25 cellular contexts compared by ENCODE assay signal in genomic region chr16:10681310-10682308, GRCh38. TPM values are rescaled to one million over a fixed set of nuclear protein-coding genes. Genes with fewer than 3 reads are reported as not detected.
DNase-seq lines count a peak whose midpoint lies in the region; ATAC-seq, FAIRE-seq and TF ChIP-seq lines count a peak whose summit lies in the region.
"Had no signal": no experiment of that assay in that cellular context is flagged by ENCODE, and none has a peak within 500 bp of the region (broad histone marks: within the 10 kb centered on the region; RNA-seq: fewer than 3 reads in every experiment).

No MANE protein-coding gene starts in this region.

- no peak overlapping the region for H2BK120ac ChIP-seq in H1 (replicated peaks; ENCODE audit: low read depth, low read length)

- no peaks in the 10 kb centered on the region for H3K36me3 Mint-ChIP-seq in activated CD8-positive, alpha-beta memory T cell treated with anti-CD3 and anti-CD28 coated beads, Interleukin-2, amount 10 ng/mL, durations not matched to agents 7 days and 5 days
- H3K36me3 Mint-ChIP-seq in neural progenitor cell (no peaks in the 10 kb centered on the region), type B pancreatic cell (no peaks in the 10 kb centered on the region)

- no peak overlapping the region; the same call in 1 of the 2 replicates for H4K8ac ChIP-seq in H1 (ENCODE audit: extremely low read depth, insufficient read depth, low read length)

- H3K9ac ChIP-seq in H1 (replicated peaks in 1 of 4; ENCODE audit: extremely low read depth in 1 of 4, low read depth in 3 of 4, low read length in 3 of 4) (no peak overlapping the region), neural progenitor cell (no peak overlapping the region)
- H3K9ac ChIP-seq: GM23248 had no signal

- TF ChIP-seq CTCF in H1 (IDR thresholded peaks at IDR 0.05; ENCODE audit: control extremely low read depth in 1 of 3, insufficient read depth in 1 of 3, low read depth in 1 of 3, low read length in 3 of 3) (no peak), neural progenitor cell (IDR thresholded peaks at IDR 0.05) (no peak), type B pancreatic cell (conservative IDR thresholded peaks at IDR 0.05) (no peak)

- H3F3A ChIP-seq in neural progenitor cell (ENCODE audit: low read depth): peaks cover 13% of the 10 kb centered on the region

- no peak overlapping the region for H3K14ac ChIP-seq in H1 (ENCODE audit: insufficient read length)

- H3K79me1 ChIP-seq in H1 (ENCODE audit: low read depth, low read length): no peaks in the 10 kb centered on the region

- H2AK5ac ChIP-seq in H1 (ENCODE audit: low read depth, low read length): no peak overlapping the region

- no peak overlapping the region for H2BK5ac ChIP-seq in H1 (ENCODE audit: low read depth, low read length)

- peak; percentile 28 for DNase-seq in activated CD8-positive, alpha-beta memory T cell treated with anti-CD3 and anti-CD28 coated beads for 24 hours
- no peak for DNase-seq in activated CD8-positive, alpha-beta memory T cell treated with anti-CD3 and anti-CD28 coated beads, Interleukin-2, amount 10 ng/mL, durations not matched to agents 7 days and 5 days
- no peak for DNase-seq in H1 (ENCODE audit: low read depth in 1 of 2, low spot score in 2 of 2)
- no peak for DNase-seq in neural progenitor cell (ENCODE audit: low spot score)
- DNase-seq in type B pancreatic cell (ENCODE audit: extremely low spot score, unreplicated experiment): peak; percentile 54
- DNase-seq in NCI-H1105 treated with DMSO at 0.1 percent for 48 hours (lab: John Stamatoyannopoulos, UW): no peak
- DNase-seq: AML-193; Caco-2; CD4-positive, alpha-beta T cell; GM23248; H7; HFFc6 had no signal

- WGBS in H1 (ENCODE audit: extremely low coverage in 1 of 2, insufficient coverage in 1 of 2, insufficient read length in 1 of 2, insufficient replicate concordance in 2 of 2, low coverage in 1 of 2, low lambda C conversion rate in 2 of 2, missing lambda C conversion rate in 1 of 2), 2 experiments: 79% methylated on average over 29 of the region's 29 CpGs; no CpG with 5 or more reads in 1 of the 2 experiments

- H3K4me2 ChIP-seq in H1 (ENCODE audit: insufficient read depth in 1 of 2, low read depth in 2 of 2, low read length in 2 of 2) (no peak overlapping the region), neural progenitor cell (no peak overlapping the region)
- H3K4me2 ChIP-seq: A549 had no signal

- peaks cover 11% of the 10 kb centered on the region for H3K27me3 Mint-ChIP-seq in activated CD8-positive, alpha-beta memory T cell treated with anti-CD3 and anti-CD28 coated beads, Interleukin-2, amount 10 ng/mL, durations not matched to agents 7 days and 5 days
- H3K27me3 Mint-ChIP-seq in neural progenitor cell (ENCODE audit: insufficient read depth, low read depth): peaks cover 19% of the 10 kb centered on the region
- peaks cover 3% of the 10 kb centered on the region for H3K27me3 Mint-ChIP-seq in type B pancreatic cell

- no peak overlapping the region for H3K4ac ChIP-seq in H1 (replicated peaks; ENCODE audit: insufficient read length, low read depth, low read length)

- H3K79me2 ChIP-seq in H1 (ENCODE audit: control insufficient read depth in 1 of 2, insufficient read depth in 2 of 2, low read length in 2 of 2): no peaks in the 10 kb centered on the region
- H3K79me2 ChIP-seq in neural progenitor cell (ENCODE audit: low read depth): no peaks in the 10 kb centered on the region

- TF ChIP-seq RAD21 in H1 (IDR thresholded peaks at IDR 0.05 in 1 of 2, conservative IDR thresholded peaks at IDR 0.05 in 1 of 2; ENCODE audit: low read depth in 2 of 2, low read length in 2 of 2): no peak

- no peak overlapping the region for H3K27ac ChIP-seq in H1 (ENCODE audit: low read depth, low read length)
- H3K27ac ChIP-seq in neural progenitor cell: no peak overlapping the region
- H3K27ac ChIP-seq: 22Rv1, A549, C4-2B, GM23248, HL-60 had no signal

- no peak overlapping the region for H3K27ac Mint-ChIP-seq in activated CD8-positive, alpha-beta memory T cell treated with anti-CD3 and anti-CD28 coated beads, Interleukin-2, amount 10 ng/mL, durations not matched to agents 7 days and 5 days
- H3K27ac Mint-ChIP-seq in neural progenitor cell (peak overlapping the region; percentile 75), type B pancreatic cell (no peak overlapping the region)
- H3K27ac Mint-ChIP-seq: CD4-positive, alpha-beta T cell; HFFc6; IgD-negative memory B cell had no signal

- H3K4me3 ChIP-seq in H1 (ENCODE audit: extremely low read depth in 1 of 4, insufficient read depth in 2 of 4, low read depth in 3 of 4, low read length in 4 of 4) (no peak overlapping the region), neural progenitor cell (no peak overlapping the region)
- H3K4me3 ChIP-seq: A549, GM23248 had no signal

- H3K27me3 ChIP-seq in H1 (replicated peaks in 1 of 4; ENCODE audit: control insufficient read depth in 3 of 4, extremely low read depth in 1 of 4, insufficient read depth in 3 of 4, low read length in 3 of 4) (no peaks in the 10 kb centered on the region), neural progenitor cell (no peaks in the 10 kb centered on the region)

- no peaks in the 10 kb centered on the region for H3K23me2 ChIP-seq in H1 (ENCODE audit: low read depth, low read length)

- TF ChIP-seq POLR2A in H1 (IDR thresholded peaks at IDR 0.05; ENCODE audit: control extremely low read depth in 1 of 2, low read depth in 2 of 2, low read length in 2 of 2): no peak

- no peak for ATAC-seq in activated CD8-positive, alpha-beta memory T cell treated with anti-CD3 and anti-CD28 coated beads, Interleukin-2, amount 10 ng/mL, durations not matched to agents 7 days and 5 days
- ATAC-seq in GM21526 (IDR thresholded peaks at IDR 0.05; ENCODE audit: low FRiP score, unreplicated experiment): no peak
- ATAC-seq in GM18909 (IDR thresholded peaks at IDR 0.05; ENCODE audit: poor library complexity, unreplicated experiment): no peak
- ATAC-seq: A549, HCT116 had no signal

- no peak overlapping the region for H4K91ac ChIP-seq in H1 (replicated peaks; ENCODE audit: insufficient read length, low read length)

- no peak overlapping the region for H3K56ac ChIP-seq in H1 (replicated peaks; ENCODE audit: insufficient read length, low read depth, low read length)

- no peak overlapping the region for H2BK15ac ChIP-seq in H1 (ENCODE audit: low read length)

- CTCF ChIA-PET in activated CD8-positive, alpha-beta memory T cell treated with anti-CD3 and anti-CD28 coated beads, Interleukin-2, amount 10 ng/mL, durations not matched to agents 7 days and 5 days (lab: Charles Lee): interaction anchor here (0.7 kb wide), 1 partner anchor 244 kb away, joined by 4 read pairs; no protein-coding TSS in a partner anchor
- CTCF ChIA-PET in H1 (lab: Charles Lee; ENCODE audit: partially characterized antibody): interaction anchor here (0.6 to 1.3 kb wide), 6 partner anchors 13 to 171 kb away, joined by 3 to 4 read pairs (median 3); no protein-coding TSS in a partner anchor

- no peak overlapping the region for H3K4me3 Mint-ChIP-seq in activated CD8-positive, alpha-beta memory T cell treated with anti-CD3 and anti-CD28 coated beads, Interleukin-2, amount 10 ng/mL, durations not matched to agents 7 days and 5 days
- no peak overlapping the region for H3K4me3 Mint-ChIP-seq in neural progenitor cell
- no peak overlapping the region for H3K4me3 Mint-ChIP-seq in type B pancreatic cell
- H3K4me3 Mint-ChIP-seq: CD4-positive, alpha-beta T cell; HFFc6; IgD-negative memory B cell had no signal

- H4K5ac ChIP-seq in H1 (ENCODE audit: insufficient read length, low read depth, low read length): no peak overlapping the region

- no peak overlapping the region for H3K23ac ChIP-seq in H1 (ENCODE audit: insufficient read length)

- FAIRE-seq in H1 (lab: Jason Lieb, UNC): no peak
- FAIRE-seq: A549, D721Med, G401.6, GM12891, HTR-8/SVneo had no signal

- POLR2A ChIA-PET in H1 (lab: Charles Lee; ENCODE audit: partially characterized antibody): interaction anchor here (0.9 kb wide), 1 partner anchor 61 kb away, joined by 3 read pairs; no protein-coding TSS in a partner anchor

- H3K9me3 ChIP-seq in H1 (ENCODE audit: insufficient read depth in 2 of 2, low read depth in 1 of 2, low read length in 1 of 2) (no peaks in the 10 kb centered on the region), neural progenitor cell (ENCODE audit: low read depth) (no peaks in the 10 kb centered on the region)
- H3K9me3 ChIP-seq: A549, Caco-2 had no signal

- H3K4me1 ChIP-seq in H1 (replicated peaks in 1 of 4; ENCODE audit: control insufficient read depth in 3 of 4, insufficient read depth in 4 of 4, low read length in 3 of 4) (peaks cover 0 to 6% (median 2%) of the 10 kb centered on the region in 4 experiments; a peak in 4 of 7 replicates), neural progenitor cell (peaks cover 11% of the 10 kb centered on the region)
- H3K4me1 ChIP-seq: A549, Caco-2 had no signal

- H2BK12ac ChIP-seq in H1 (ENCODE audit: low read depth, low read length): peak overlapping the region; percentile 12; the same call in 1 of the 2 replicates

- H3K4me1 Mint-ChIP-seq in activated CD8-positive, alpha-beta memory T cell treated with anti-CD3 and anti-CD28 coated beads, Interleukin-2, amount 10 ng/mL, durations not matched to agents 7 days and 5 days: no peaks in the 10 kb centered on the region
- H3K4me1 Mint-ChIP-seq in neural progenitor cell: peaks cover 16% of the 10 kb centered on the region
- H3K4me1 Mint-ChIP-seq in type B pancreatic cell (ENCODE audit: unreplicated experiment): peaks cover 4% of the 10 kb centered on the region

- H4K20me1 ChIP-seq in H1 (replicated peaks in 1 of 2; ENCODE audit: control insufficient read depth in 1 of 2, insufficient read depth in 2 of 2, low read length in 2 of 2) (no peaks in the 10 kb centered on the region), neural progenitor cell (ENCODE audit: low read depth) (no peaks in the 10 kb centered on the region)

- H3K9me3 Mint-ChIP-seq in activated CD8-positive, alpha-beta memory T cell treated with anti-CD3 and anti-CD28 coated beads, Interleukin-2, amount 10 ng/mL, durations not matched to agents 7 days and 5 days (ENCODE audit: low read depth): no peaks in the 10 kb centered on the region
- H3K9me3 Mint-ChIP-seq in neural progenitor cell (peaks cover 3% of the 10 kb centered on the region), type B pancreatic cell (no peaks in the 10 kb centered on the region)
- H3K9me3 Mint-ChIP-seq: CD4-positive, alpha-beta T cell; HFFc6; IgD-negative memory B cell had no signal

- H3K36me3 ChIP-seq in H1 (ENCODE audit: control insufficient read depth in 2 of 4, insufficient read depth in 4 of 4, low read length in 3 of 4): no peaks in the 10 kb centered on the region
- H3K36me3 ChIP-seq in neural progenitor cell: no peaks in the 10 kb centered on the region

- H2BK20ac ChIP-seq in H1 (ENCODE audit: low read length): no peak overlapping the region

- no peak overlapping the region for H3K18ac ChIP-seq in H1 (ENCODE audit: extremely low read depth, low read length)

- H2AFZ ChIP-seq in H1 (ENCODE audit: low read length): 0 out of 2 replicates have a peak overlapping the region, but pooled peaks have one; percentile 39
- H2AFZ ChIP-seq in neural progenitor cell (replicated peaks): no peak overlapping the region
- H2AFZ ChIP-seq: GM23248 had no signal

- no peak for TF ChIP-seq EP300 in H1 (IDR thresholded peaks at IDR 0.05; ENCODE audit: borderline replicate concordance in 1 of 2, low read depth in 2 of 2, low read length in 2 of 2)

RNA-seq across cellular contexts. Expression of gene TEKT5, which starts 13.1 kb away (rescaled TPM):
- under 1 TPM in 1 of 2 experiments, not detected in 1; 0.18 TPM for total RNA-seq in activated CD8-positive, alpha-beta memory T cell treated with anti-CD3 and anti-CD28 coated beads, Interleukin-2, amount 10 ng/mL, durations not matched to agents 7 days and 5 days
- total RNA-seq in H1 (2021; fragmentation: NEBNext Ultra II Directional; extraction: Animal tissue kit (Norgen Biotek cat#: 25700)): not detected in 2 replicates
- 0.24 and 0.95 TPM in 2 replicates for polyA plus RNA-seq in H1 (2011; rRNA removed)
- 0.26 TPM for polyA plus RNA-seq in H1 (2011; cell fraction: cytosol; rRNA removed)
- polyA plus RNA-seq in H1 (2011; cell fraction: nucleus; rRNA removed): 0.68 TPM
- polyA plus RNA-seq in H1 (2012, experiment 1 of 2): 0.36 to 1.3 TPM (median 0.60 TPM) in 4 replicates
- polyA plus RNA-seq in H1 (2012, experiment 2 of 2): not detected
- polyA plus RNA-seq in H1 (2013, experiment 1 of 2): 0.20 TPM
- polyA plus RNA-seq in H1 (2013, experiment 2 of 2): 0.09 TPM
- polyA minus RNA-seq in H1 (2011; rRNA and poly(A)+ RNA removed): 0.22 and 0.54 TPM in 2 replicates
- polyA minus RNA-seq in H1 (2011; cell fraction: cytosol; rRNA and poly(A)+ RNA removed): not detected
- 1.2 TPM for polyA minus RNA-seq in H1 (2011; cell fraction: nucleus; rRNA and poly(A)+ RNA removed)
- total RNA-seq in neural progenitor cell (ENCODE audit: low replicate concordance) (0.07 and 0.50 TPM in 2 replicates), type B pancreatic cell (ENCODE audit: low replicate concordance) (0.41 and 0.52 TPM in 2 replicates)
- total RNA-seq: Caco-2; CD4-positive, alpha-beta T cell; GM23248; HFFc6 had no signal
- polyA plus RNA-seq: BJ, GM23248, IgD-negative memory B cell had no signal

Comparison
In these comparisons a context has a peak if more than half of its experiments do, and no peak if none do; other contexts are left out.
1. DNase-seq: peak in activated CD8-positive, alpha-beta memory T cell treated with anti-CD3 and anti-CD28 coated beads for 24 hours (single experiment) and type B pancreatic cell (single experiment); none in activated CD8-positive, alpha-beta memory T cell treated with anti-CD3 and anti-CD28 coated beads, Interleukin-2, amount 10 ng/mL, durations not matched to agents 7 days and 5 days (single experiment), H1 (0 of 2), neural progenitor cell (single experiment) and NCI-H1105 treated with DMSO at 0.1 percent for 48 hours (single experiment).